Comparison of ENCODE assay signal across 8 cellular contexts in genomic region chr3:134487406-134487805, GRCh38. TPM values are rescaled to one million over a fixed set of nuclear protein-coding genes. Genes with fewer than 3 reads are reported as not detected.
DNase-seq lines count a peak whose midpoint lies in the region; ATAC-seq and TF ChIP-seq lines count a peak whose summit lies in the region.

No MANE protein-coding gene starts in this region.

- H3K4me3 Mint-ChIP-seq in activated CD8-positive, alpha-beta T cell treated with anti-CD3 and anti-CD28 coated beads, Interleukin-2, amount 10 ng/mL, durations not matched to agents 7 days and 5 days = peak overlapping the region; percentile 86

- no peaks in the 10 kb centered on the region for H3K9me3 Mint-ChIP-seq in activated CD8-positive, alpha-beta T cell treated with anti-CD3 and anti-CD28 coated beads, Interleukin-2, amount 10 ng/mL, durations not matched to agents 7 days and 5 days (ENCODE audit: insufficient read depth)

- no peaks in the 10 kb centered on the region for H3K9me3 ChIP-seq in mesodermal cell (ENCODE audit: control insufficient read depth, low read length)

- peak overlapping the region; percentile 84 for H3K27ac Mint-ChIP-seq in activated CD8-positive, alpha-beta T cell treated with anti-CD3 and anti-CD28 coated beads, Interleukin-2, amount 10 ng/mL, durations not matched to agents 7 days and 5 days

- H3K27ac ChIP-seq in HL-60 (replicated peaks) = peak overlapping the region; percentile 99
- no peak overlapping the region for H3K27ac ChIP-seq in mesodermal cell (ENCODE audit: low read depth, low read length, severe bottlenecking)

- peaks cover 8% of the 10 kb centered on the region for H3K36me3 ChIP-seq in mesodermal cell (ENCODE audit: control insufficient read depth, insufficient read depth, low read length)

- POLR2A ChIA-PET in activated CD8-positive, alpha-beta T cell treated with anti-CD3 and anti-CD28 coated beads, Interleukin-2, amount 10 ng/mL, durations not matched to agents 7 days and 5 days (lab: Charles Lee) = interaction anchor here (0.7 to 1.1 kb wide), 3 partner anchors 9 to 312 kb away, joined by 3 to 5 read pairs (median 3); no protein-coding TSS in a partner anchor

- no peak for ATAC-seq in activated CD8-positive, alpha-beta T cell treated with anti-CD3 and anti-CD28 coated beads, Interleukin-2, amount 10 ng/mL, durations not matched to agents 7 days and 5 days
- no peak for ATAC-seq in HG03135 (IDR thresholded peaks at IDR 0.05; ENCODE audit: unreplicated experiment)
- ATAC-seq in GM19324 (IDR thresholded peaks at IDR 0.05; ENCODE audit: low FRiP score, unreplicated experiment) = no peak

- H3K4me1 Mint-ChIP-seq in activated CD8-positive, alpha-beta T cell treated with anti-CD3 and anti-CD28 coated beads, Interleukin-2, amount 10 ng/mL, durations not matched to agents 7 days and 5 days (ENCODE audit: low read depth) = peaks cover 38% of the 10 kb centered on the region

- peaks cover 26% of the 10 kb centered on the region for H3K36me3 Mint-ChIP-seq in activated CD8-positive, alpha-beta T cell treated with anti-CD3 and anti-CD28 coated beads, Interleukin-2, amount 10 ng/mL, durations not matched to agents 7 days and 5 days (ENCODE audit: low read depth)

- CTCF ChIA-PET in activated CD8-positive, alpha-beta T cell treated with anti-CD3 and anti-CD28 coated beads, Interleukin-2, amount 10 ng/mL, durations not matched to agents 7 days and 5 days (lab: Charles Lee) = interaction anchor here (0.9 to 6.2 kb wide), 5 partner anchors 10 to 149 kb away, joined by 3 to 43 read pairs (median 3); no protein-coding TSS in a partner anchor

- H3K4me3 ChIP-seq in GM08714 (ENCODE audit: low read length) = peak overlapping the region; percentile 96; the same call in 1 of the 2 replicates
- H3K4me3 ChIP-seq in HL-60 (replicated peaks; ENCODE audit: insufficient read depth, low read length) = peak overlapping the region; percentile 78
- H3K4me3 ChIP-seq in mesodermal cell (ENCODE audit: extremely low read depth, insufficient read depth, low read length, poor library complexity, severe bottlenecking) = peak overlapping the region; percentile 74

- 82 to 90% methylated on average over 4 to 5 of the region's 5 CpGs for WGBS in mesodermal cell (ENCODE audit: insufficient coverage in 2 of 2), 2 experiments

- DNase-seq in HL-60 (ENCODE audit: low read depth in 1 of 2, low spot score in 1 of 2) = peak; percentile 34 to 41
- no peak for DNase-seq in activated CD8-positive, alpha-beta T cell treated with anti-CD3 and anti-CD28 coated beads, Interleukin-2, amount 10 ng/mL, durations not matched to agents 7 days and 5 days
- no peak for DNase-seq in H4 (ENCODE audit: low spot score)
- no peak for DNase-seq in NCI-H2107 (lab: John Stamatoyannopoulos, UW)

- H3K27me3 ChIP-seq in HL-60 (ENCODE audit: insufficient read depth, poor library complexity, severe bottlenecking) = no peaks in the 10 kb centered on the region

- peaks cover 32% of the 10 kb centered on the region for H3K4me1 ChIP-seq in mesodermal cell (ENCODE audit: control insufficient read depth, insufficient read depth, low read length, poor library complexity, severe bottlenecking)

- no peak for TF ChIP-seq CTCF in HL-60 (IDR thresholded peaks at IDR 0.05; ENCODE audit: insufficient read depth, low read length)

- no peaks in the 10 kb centered on the region for H3K27me3 Mint-ChIP-seq in activated CD8-positive, alpha-beta T cell treated with anti-CD3 and anti-CD28 coated beads, Interleukin-2, amount 10 ng/mL, durations not matched to agents 7 days and 5 days (ENCODE audit: low read depth)

RNA-seq across cellular contexts. Expression of gene CEP63, which starts 1.5 kb away (rescaled TPM):
- total RNA-seq in activated CD8-positive, alpha-beta T cell treated with anti-CD3 and anti-CD28 coated beads, Interleukin-2, amount 10 ng/mL, durations not matched to agents 7 days and 5 days = 10 to 100 TPM; 26.5 to 27.7 TPM
- polyA plus RNA-seq in mesodermal cell (2013, experiment 1 of 2) = 25.3 TPM
- 28.3 TPM for polyA plus RNA-seq in mesodermal cell (2013, experiment 2 of 2)
- total RNA-seq in H4 (2014; rRNA removed; shearing (Covaris generic)) = 21.3 and 23.2 TPM in 2 replicates

RNA-seq across cellular contexts. Expression of gene ANAPC13, which starts 1.6 kb away (rescaled TPM):
- 10 to 100 TPM; 24.9 to 25.3 TPM for total RNA-seq in activated CD8-positive, alpha-beta T cell treated with anti-CD3 and anti-CD28 coated beads, Interleukin-2, amount 10 ng/mL, durations not matched to agents 7 days and 5 days
- polyA plus RNA-seq in mesodermal cell (2013, experiment 1 of 2) = 67.9 TPM
- 72.7 TPM for polyA plus RNA-seq in mesodermal cell (2013, experiment 2 of 2)
- 158 and 197 TPM in 2 replicates for total RNA-seq in H4 (2014; rRNA removed; shearing (Covaris generic))

Comparison
In these comparisons a context has a peak if more than half of its experiments do, and no peak if none do; other contexts are left out.
1. DNase-seq: peak in HL-60 (2 of 2); none in activated CD8-positive, alpha-beta T cell treated with anti-CD3 and anti-CD28 coated beads, Interleukin-2, amount 10 ng/mL, durations not matched to agents 7 days and 5 days (single experiment), H4 (single experiment) and NCI-H2107 (single experiment).
2. Peak in every context shown above with its lines, with median percentiles within 50 percentile points of each other: H3K4me3 ChIP-seq.